ENCODE assay signal across 8 cellular contexts in genomic region chr3:66822059-66823009, GRCh38.
DNase-seq lines count a peak whose midpoint lies in the region; ATAC-seq and TF ChIP-seq lines count a peak whose summit lies in the region.

No MANE protein-coding gene starts in this region.

- H3K4me1 Mint-ChIP-seq in chondrocyte (ENCODE audit: low read depth) = peaks cover 27% of the 10 kb centered on the region

- no peaks in the 10 kb centered on the region for H3K9me3 Mint-ChIP-seq in chondrocyte (ENCODE audit: low read depth)

- POLR2A ChIA-PET in HEK293 (lab: Yijun Ruan, JAX) = no interaction called here

- H3K9me3 ChIP-seq in HEK293 (ENCODE audit: control insufficient read depth, insufficient read depth, low read depth, low read length) (no peaks in the 10 kb centered on the region), lower lobe of right lung (no peaks in the 10 kb centered on the region)

- no peaks in the 10 kb centered on the region for H3K36me3 ChIP-seq in HEK293 (ENCODE audit: control insufficient read depth in 2 of 2, insufficient read depth in 1 of 2, low read length in 2 of 2)
- no peaks in the 10 kb centered on the region for H3K36me3 ChIP-seq in lower lobe of right lung

- peaks cover 4% of the 10 kb centered on the region for H3K36me3 Mint-ChIP-seq in chondrocyte (ENCODE audit: low read depth)

- H3K4me3 Mint-ChIP-seq in chondrocyte (ENCODE audit: unreplicated experiment) = no peak overlapping the region

- H3K4me3 ChIP-seq in HEK293 (ENCODE audit: low read depth, low read length) (no peak overlapping the region), NB4 (ENCODE audit: low read depth, low read length) (no peak overlapping the region), lower lobe of right lung (no peak overlapping the region)

- DNase-seq in NCI-H2081 (lab: John Stamatoyannopoulos, UW) = peak; percentile 11 to 27
- DNase-seq in NCI-H2081 treated with DMSO at 0.1 percent for 48 hours (lab: John Stamatoyannopoulos, UW) = no peak
- peak; percentile 59 for DNase-seq in NB4 (ENCODE audit: low read depth)
- peak; percentile 63 for DNase-seq in activated CD4-positive, CD25-positive, alpha-beta regulatory T cell treated with anti-CD3 and anti-CD28 coated beads, Interleukin-2, amount 50 U/mL, for 72 hours
- DNase-seq in chondrocyte (ENCODE audit: low spot score) = no peak
- peak; percentile 61 for DNase-seq in lower lobe of right lung
- DNase-seq in stimulated activated CD8-positive, alpha-beta memory T cell treated with anti-CD3 and anti-CD28 coated beads, Interleukin-4, amount 100 ng/mL, for 1 hour (ENCODE audit: low read depth in 2 of 2, low spot score in 1 of 2) = peak; percentile 6 to 41

- no peaks in the 10 kb centered on the region for H3K27me3 ChIP-seq in lower lobe of right lung (ENCODE audit: low read depth)

- CTCF ChIA-PET in HEK293 (lab: Yijun Ruan, JAX) = interaction anchor here (0.6 to 3.7 kb wide), 32 partner anchors 9 to 1658 kb away, joined by 3 to 28 read pairs (median 4); no protein-coding TSS in a partner anchor

- no peak for TF ChIP-seq CTCF in HEK293 (tag by site-specific recombination; IDR thresholded peaks at IDR 0.05)
- peak; percentile 75 for TF ChIP-seq CTCF in NB4 (IDR thresholded peaks at IDR 0.05; ENCODE audit: low read depth, low read length)
- TF ChIP-seq CTCF in chondrocyte (IDR thresholded peaks at IDR 0.05) = peak; percentile 87
- peak; percentile 77 for TF ChIP-seq CTCF in lower lobe of right lung (IDR thresholded peaks at IDR 0.05)

- intact Hi-C loops in lower lobe of right lung (cut with DNase I) = no loop called here

- H3K4me1 ChIP-seq in HEK293 (ENCODE audit: control insufficient read depth, insufficient read depth, low read length) = no peaks in the 10 kb centered on the region
- H3K4me1 ChIP-seq in lower lobe of right lung = peaks cover 7% of the 10 kb centered on the region

- no peak overlapping the region for H3K27ac Mint-ChIP-seq in chondrocyte (ENCODE audit: unreplicated experiment)

- peak; percentile 90 to 96 for ATAC-seq in lower lobe of right lung

- H3K27me3 Mint-ChIP-seq in chondrocyte (ENCODE audit: low read depth) = no peaks in the 10 kb centered on the region

- no peak for TF ChIP-seq POLR2A in NB4 (IDR thresholded peaks at IDR 0.05; ENCODE audit: extremely low read depth, insufficient read length)

- H3K27ac ChIP-seq in HEK293 (ENCODE audit: extremely low read depth, low read depth, low read length) (no peak overlapping the region), lower lobe of right lung (no peak overlapping the region)

TF ChIP-seq in HEK293, 187 proteins besides CTCF, POLR2A, EP300 and RAD21:
- TF ChIP-seq EGR2 (tag by site-specific recombination; IDR thresholded peaks at IDR 0.05; ENCODE audit: low read depth) = no peak
- TF ChIP-seq ZNF600 (tag by site-specific recombination; IDR thresholded peaks at IDR 0.05) = peak; percentile 31; the same call in 1 of the 2 replicates
- TF ChIP-seq ZNF654 (tag by site-specific recombination; IDR thresholded peaks at IDR 0.05; ENCODE audit: low read depth) = peak; percentile 24
TF ChIP-seq in HEK293: peak in this region for 2.

Comparison
In these comparisons a context has a peak if more than half of its experiments do, and no peak if none do; other contexts are left out.
1. DNase-seq: peak in NCI-H2081 (2 of 2), NB4 (single experiment), activated CD4-positive, CD25-positive, alpha-beta regulatory T cell treated with anti-CD3 and anti-CD28 coated beads, Interleukin-2, amount 50 U/mL, for 72 hours (single experiment), lower lobe of right lung (single experiment) and stimulated activated CD8-positive, alpha-beta memory T cell treated with anti-CD3 and anti-CD28 coated beads, Interleukin-4, amount 100 ng/mL, for 1 hour (2 of 2); none in NCI-H2081 treated with DMSO at 0.1 percent for 48 hours (single experiment) and chondrocyte (single experiment).